ENCODE assay signal across 1 cellular context in the genomic region with DNA sequence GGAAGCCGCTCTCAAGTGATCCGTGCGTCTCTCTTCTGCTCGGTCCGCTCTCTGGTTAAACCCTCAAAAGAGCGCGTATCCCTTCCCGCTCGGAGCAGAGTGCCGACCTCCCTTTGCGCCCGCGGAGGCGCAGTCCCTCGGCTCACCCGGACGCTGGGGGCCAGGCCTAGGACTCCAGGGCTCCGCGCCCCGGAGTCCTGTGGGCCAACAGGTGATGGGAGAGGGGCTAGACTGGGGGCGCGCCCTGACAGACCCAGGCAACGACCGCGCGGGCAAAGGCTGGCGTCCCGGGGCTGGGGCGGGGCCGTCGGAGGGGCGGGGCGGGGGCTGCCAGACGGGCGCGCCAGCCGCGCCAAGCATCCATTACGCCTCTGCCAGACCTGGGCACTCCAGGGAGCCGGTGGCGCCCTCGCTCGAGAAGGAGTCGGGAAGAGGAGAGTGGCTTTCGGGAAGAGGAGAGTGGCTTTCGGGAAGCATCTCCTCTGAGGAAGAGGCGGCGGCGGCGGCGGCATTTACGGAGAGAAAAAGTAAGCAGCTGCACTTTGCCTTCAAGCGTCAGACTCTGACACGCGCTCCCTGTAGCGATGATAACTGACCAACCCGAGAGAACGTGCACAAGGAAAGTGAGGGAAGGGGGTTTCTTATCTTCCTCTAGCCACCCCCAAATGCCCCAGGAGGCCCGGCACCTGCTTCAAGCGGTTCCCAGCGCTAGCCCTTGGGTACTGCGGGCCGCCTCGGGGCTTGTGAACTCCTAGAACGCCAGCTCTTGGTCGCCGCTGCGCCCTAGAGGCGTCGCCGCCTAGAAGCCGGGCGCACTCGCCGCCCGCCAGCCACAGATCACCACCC.
TF ChIP-seq lines count a peak whose summit lies in the region.

No MANE protein-coding gene starts in this region.

TF ChIP-seq in IMR-90, 13 proteins besides CTCF, POLR2A, EP300 and RAD21 (continued from another document):
- TF ChIP-seq, protein P1, sequence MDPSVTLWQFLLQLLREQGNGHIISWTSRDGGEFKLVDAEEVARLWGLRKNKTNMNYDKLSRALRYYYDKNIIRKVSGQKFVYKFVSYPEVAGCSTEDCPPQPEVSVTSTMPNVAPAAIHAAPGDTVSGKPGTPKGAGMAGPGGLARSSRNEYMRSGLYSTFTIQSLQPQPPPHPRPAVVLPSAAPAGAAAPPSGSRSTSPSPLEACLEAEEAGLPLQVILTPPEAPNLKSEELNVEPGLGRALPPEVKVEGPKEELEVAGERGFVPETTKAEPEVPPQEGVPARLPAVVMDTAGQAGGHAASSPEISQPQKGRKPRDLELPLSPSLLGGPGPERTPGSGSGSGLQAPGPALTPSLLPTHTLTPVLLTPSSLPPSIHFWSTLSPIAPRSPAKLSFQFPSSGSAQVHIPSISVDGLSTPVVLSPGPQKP (IDR thresholded peaks at IDR 0.05; ENCODE audit: borderline replicate concordance, low read depth, low read length): no peak
- TF ChIP-seq BHLHE40 (IDR thresholded peaks at IDR 0.05; ENCODE audit: low read depth, low read length) (no peak), SMC3 (IDR thresholded peaks at IDR 0.05; ENCODE audit: low read depth, low read length) (no peak), MAFK (IDR thresholded peaks at IDR 0.05; ENCODE audit: low read depth, low read length) (no peak)
